Comparison of ENCODE assay signal across 30 cellular contexts in genomic region chr15:48556159-48556897, GRCh38.
DNase-seq lines count a peak whose midpoint lies in the region; ATAC-seq and TF ChIP-seq lines count a peak whose summit lies in the region.
"Had no signal": no experiment of that assay in that cellular context is flagged by ENCODE, and none has a peak within 500 bp of the region (broad histone marks: within the 10 kb centered on the region; RNA-seq: fewer than 3 reads in every experiment).

No MANE protein-coding gene starts in this region.

- H3K4me1 ChIP-seq in left ventricle myocardium inferior (peaks cover 58% of the 10 kb centered on the region), heart left ventricle (peaks cover 0 to 63% (median 8%) of the 10 kb centered on the region in 12 donors), ascending aorta (peaks cover 3 to 43% of the 10 kb centered on the region in 2 donors), foreskin keratinocyte (peaks cover 14% of the 10 kb centered on the region), smooth muscle cell (ENCODE audit: low read depth) (peaks cover 65% of the 10 kb centered on the region), upper lobe of right lung (peaks cover 17% of the 10 kb centered on the region)
- H3K4me1 ChIP-seq: pancreas had no signal

- DNase-seq in left ventricle myocardium inferior: no peak
- DNase-seq in heart left ventricle: no peak
- no peak for DNase-seq in ascending aorta (ENCODE audit: low spot score in 2 of 2)
- no peak for DNase-seq in foreskin keratinocyte
- DNase-seq in smooth muscle cell (lab: John Stamatoyannopoulos, UW; ENCODE audit: unreplicated experiment): no peak
- no peak for DNase-seq in activated gamma-delta T cell treated with Interleukin-2 at 50 U/mL for 16 hours
- DNase-seq in upper lobe of right lung: no peak
- no peak for DNase-seq in activated CD4-positive, alpha-beta T cell treated with anti-CD3 and anti-CD28 coated beads, Interleukin-2, amount 10 ng/mL, durations not matched to agents 7 days and 5 days
- DNase-seq: 8988T; activated CD4-positive, alpha-beta T cell treated with anti-CD3 and anti-CD28 coated beads for 1 hour; activated CD8-positive, alpha-beta T cell treated with anti-CD3 and anti-CD28 coated beads for 36 hours; CD4-positive, alpha-beta T cell; cortex of kidney; effector memory CD4-positive, alpha-beta T cell; Kasumi-1; kidney glomerular epithelial cell; MV-4-11; NCI-H1436; NCI-H2081; NCI-H2227 treated with DMSO at 0.1 percent for 48 hours; NCI-H526 treated with DMSO at 0.1 percent for 48 hours; nephron progenitor cell; NK-92 treated with Interleukin-12 subunit alpha and Interleukin-12 subunit beta, amount 100 ng/mL, for 24 hours; stimulated activated CD4-positive, alpha-beta T cell treated with anti-CD3 and anti-CD28 coated beads, Interleukin-2, amount 100 ng/mL, for 24 hours; stimulated activated CD8-positive, alpha-beta memory T cell treated with anti-CD3 and anti-CD28 coated beads, Interleukin-4, amount 100 ng/mL, for 48 hours; stimulated activated naive CD8-positive, alpha-beta T cell treated with anti-CD3 and anti-CD28 coated beads, Interleukin-15, amount 100 ng/mL, for 72 hours; uterus had no signal

- H3K27ac ChIP-seq in left ventricle myocardium inferior (replicated peaks) (peak overlapping the region; percentile 75), heart left ventricle (no peak overlapping the region), ascending aorta (peak overlapping the region; percentile 56 to 75), foreskin keratinocyte (no peak overlapping the region), smooth muscle cell (ENCODE audit: low read depth) (peak overlapping the region; percentile 98), upper lobe of right lung (no peak overlapping the region)
- H3K27ac ChIP-seq: pancreas, uterus had no signal

- H3K9me3 ChIP-seq in left ventricle myocardium inferior (replicated peaks) (no peaks in the 10 kb centered on the region), heart left ventricle (no peaks in the 10 kb centered on the region), ascending aorta (no peaks in the 10 kb centered on the region), smooth muscle cell (replicated peaks; ENCODE audit: low read depth) (no peaks in the 10 kb centered on the region), upper lobe of right lung (no peaks in the 10 kb centered on the region)
- H3K9me3 ChIP-seq: pancreas, uterus had no signal

- H3K36me3 Mint-ChIP-seq in activated CD4-positive, alpha-beta T cell treated with anti-CD3 and anti-CD28 coated beads, Interleukin-2, amount 10 ng/mL, durations not matched to agents 7 days and 5 days (ENCODE audit: low read depth): no peaks in the 10 kb centered on the region
- H3K36me3 Mint-ChIP-seq: activated naive CD4-positive, alpha-beta T cell treated with anti-CD3 and anti-CD28 coated beads, Interleukin-2, amount 50 U/mL, for 24 hours had no signal

- H3F3A ChIP-seq in smooth muscle cell (ENCODE audit: low read depth): peaks cover 28% of the 10 kb centered on the region

- H3K36me3 ChIP-seq in left ventricle myocardium inferior: no peaks in the 10 kb centered on the region
- H3K36me3 ChIP-seq in heart left ventricle: no peaks in the 10 kb centered on the region
- no peaks in the 10 kb centered on the region for H3K36me3 ChIP-seq in ascending aorta
- H3K36me3 ChIP-seq in smooth muscle cell (ENCODE audit: low read depth): no peaks in the 10 kb centered on the region
- no peaks in the 10 kb centered on the region for H3K36me3 ChIP-seq in upper lobe of right lung
- H3K36me3 ChIP-seq: pancreas, uterus had no signal

- H3K9ac ChIP-seq in smooth muscle cell (ENCODE audit: low read depth): peak overlapping the region; percentile 81

- no peak overlapping the region for H3K27ac Mint-ChIP-seq in activated CD4-positive, alpha-beta T cell treated with anti-CD3 and anti-CD28 coated beads, Interleukin-2, amount 10 ng/mL, durations not matched to agents 7 days and 5 days
- H3K27ac Mint-ChIP-seq: activated CD8-positive, alpha-beta T cell treated with anti-CD3 and anti-CD28 coated beads for 36 hours; activated naive CD4-positive, alpha-beta T cell treated with anti-CD3 and anti-CD28 coated beads, Interleukin-2, amount 50 U/mL, for 24 hours; CD4-positive, alpha-beta T cell; nephron progenitor cell; stimulated activated naive CD8-positive, alpha-beta T cell treated with anti-CD3 and anti-CD28 coated beads, Interleukin-15, amount 100 ng/mL, for 72 hours had no signal

- ATAC-seq in heart left ventricle: no peak
- ATAC-seq in foreskin keratinocyte: peak; percentile 20
- no peak for ATAC-seq in upper lobe of right lung
- ATAC-seq: activated CD8-positive, alpha-beta T cell treated with anti-CD3 and anti-CD28 coated beads for 36 hours; stimulated activated naive CD8-positive, alpha-beta T cell treated with anti-CD3 and anti-CD28 coated beads, Interleukin-15, amount 100 ng/mL, for 72 hours had no signal

- intact Hi-C loops in left ventricle myocardium inferior (cut with micrococcal nuclease): no loop called here
- intact Hi-C loops in heart left ventricle (cut with DNase I): loop anchor here in 1 of 10 donors (5.0 kb wide), 1 partner anchor 71 kb away; no protein-coding TSS in a partner anchor
- intact Hi-C loops in ascending aorta (cut with DNase I): loop anchor here (5.0 kb wide), 1 partner anchor 86 kb away; no protein-coding TSS in a partner anchor
- intact Hi-C loops in upper lobe of right lung (cut with DNase I): no loop called here

- H3K9me3 Mint-ChIP-seq in activated CD4-positive, alpha-beta T cell treated with anti-CD3 and anti-CD28 coated beads, Interleukin-2, amount 10 ng/mL, durations not matched to agents 7 days and 5 days: no peaks in the 10 kb centered on the region
- H3K9me3 Mint-ChIP-seq: activated CD8-positive, alpha-beta T cell treated with anti-CD3 and anti-CD28 coated beads for 36 hours; activated naive CD4-positive, alpha-beta T cell treated with anti-CD3 and anti-CD28 coated beads, Interleukin-2, amount 50 U/mL, for 24 hours; CD4-positive, alpha-beta T cell; nephron progenitor cell; stimulated activated naive CD8-positive, alpha-beta T cell treated with anti-CD3 and anti-CD28 coated beads, Interleukin-15, amount 100 ng/mL, for 72 hours had no signal

- CTCF ChIA-PET in activated CD4-positive, alpha-beta T cell treated with anti-CD3 and anti-CD28 coated beads, Interleukin-2, amount 10 ng/mL, durations not matched to agents 7 days and 5 days (lab: Charles Lee): no interaction called here

- H2AFZ ChIP-seq in smooth muscle cell (ENCODE audit: low read depth): no peak overlapping the region

- H3K4me3 ChIP-seq in left ventricle myocardium inferior (no peak overlapping the region), heart left ventricle (no peak overlapping the region), ascending aorta (no peak overlapping the region), smooth muscle cell (no peak overlapping the region), upper lobe of right lung (no peak overlapping the region)
- H3K4me3 ChIP-seq: lung, pancreas, uterus had no signal

- no peaks in the 10 kb centered on the region for H3K4me1 Mint-ChIP-seq in activated CD4-positive, alpha-beta T cell treated with anti-CD3 and anti-CD28 coated beads, Interleukin-2, amount 10 ng/mL, durations not matched to agents 7 days and 5 days
- H3K4me1 Mint-ChIP-seq: activated naive CD4-positive, alpha-beta T cell treated with anti-CD3 and anti-CD28 coated beads, Interleukin-2, amount 50 U/mL, for 24 hours; stimulated activated naive CD8-positive, alpha-beta T cell treated with anti-CD3 and anti-CD28 coated beads, Interleukin-15, amount 100 ng/mL, for 72 hours had no signal

- no peak for TF ChIP-seq CTCF in left ventricle myocardium inferior (IDR thresholded peaks at IDR 0.05; ENCODE audit: borderline replicate concordance)
- TF ChIP-seq CTCF in heart left ventricle (IDR thresholded peaks at IDR 0.05): no peak
- TF ChIP-seq CTCF in ascending aorta (IDR thresholded peaks at IDR 0.05): no peak
- no peak for TF ChIP-seq CTCF in foreskin keratinocyte (conservative IDR thresholded peaks at IDR 0.05)
- TF ChIP-seq CTCF in smooth muscle cell (IDR thresholded peaks at IDR 0.05; ENCODE audit: borderline replicate concordance, insufficient read depth, poor library complexity, severe bottlenecking): no peak
- no peak for TF ChIP-seq CTCF in upper lobe of right lung (IDR thresholded peaks at IDR 0.05)

- H3K4me2 ChIP-seq in smooth muscle cell: peak overlapping the region; percentile 77

- H3K27me3 Mint-ChIP-seq in activated CD4-positive, alpha-beta T cell treated with anti-CD3 and anti-CD28 coated beads, Interleukin-2, amount 10 ng/mL, durations not matched to agents 7 days and 5 days: peaks cover 10% of the 10 kb centered on the region
- H3K27me3 Mint-ChIP-seq: stimulated activated naive CD8-positive, alpha-beta T cell treated with anti-CD3 and anti-CD28 coated beads, Interleukin-15, amount 100 ng/mL, for 72 hours had no signal

- TF ChIP-seq POLR2A in heart left ventricle (IDR thresholded peaks at IDR 0.05): no peak

- H3K79me2 ChIP-seq in smooth muscle cell (ENCODE audit: low read depth): peaks cover under 1% of the 10 kb centered on the region

- POLR2A ChIA-PET in activated CD4-positive, alpha-beta T cell treated with anti-CD3 and anti-CD28 coated beads, Interleukin-2, amount 10 ng/mL, durations not matched to agents 7 days and 5 days (lab: Charles Lee): no interaction called here

- H4K20me1 ChIP-seq in smooth muscle cell (ENCODE audit: low read depth): no peaks in the 10 kb centered on the region

- H3K27me3 ChIP-seq in left ventricle myocardium inferior (ENCODE audit: low read depth): no peaks in the 10 kb centered on the region
- H3K27me3 ChIP-seq in heart left ventricle: no peaks in the 10 kb centered on the region
- H3K27me3 ChIP-seq in ascending aorta: no peaks in the 10 kb centered on the region
- no peaks in the 10 kb centered on the region for H3K27me3 ChIP-seq in foreskin keratinocyte
- no peaks in the 10 kb centered on the region for H3K27me3 ChIP-seq in smooth muscle cell (ENCODE audit: low read depth)
- no peaks in the 10 kb centered on the region for H3K27me3 ChIP-seq in upper lobe of right lung
- H3K27me3 ChIP-seq: pancreas, uterus had no signal

- no peak overlapping the region for H3K4me3 Mint-ChIP-seq in activated CD4-positive, alpha-beta T cell treated with anti-CD3 and anti-CD28 coated beads, Interleukin-2, amount 10 ng/mL, durations not matched to agents 7 days and 5 days
- H3K4me3 Mint-ChIP-seq: activated CD8-positive, alpha-beta T cell treated with anti-CD3 and anti-CD28 coated beads for 36 hours; activated naive CD4-positive, alpha-beta T cell treated with anti-CD3 and anti-CD28 coated beads, Interleukin-2, amount 50 U/mL, for 24 hours; CD4-positive, alpha-beta T cell; nephron progenitor cell; stimulated activated naive CD8-positive, alpha-beta T cell treated with anti-CD3 and anti-CD28 coated beads, Interleukin-15, amount 100 ng/mL, for 72 hours had no signal

- WGBS in heart left ventricle, 4 donors: 73 to 83% (median 77%) methylated on average over 7 of the region's 7 CpGs
- 71% methylated on average over 7 of the region's 7 CpGs for WGBS in smooth muscle cell (ENCODE audit: low lambda C conversion rate)

Comparison
In these comparisons a context has a peak if more than half of its experiments do, and no peak if none do; other contexts are left out.
1. H3K27ac ChIP-seq: peak in left ventricle myocardium inferior (single experiment), ascending aorta (2 of 2) and smooth muscle cell (single experiment); none in heart left ventricle (0 of 12), foreskin keratinocyte (single experiment) and upper lobe of right lung (single experiment).